In genomic region chr6:120924214-120924613, GRCh38 we compare ENCODE assay signal across 38 cellular contexts.
"Had no signal": no experiment of that assay in that cellular context is flagged by ENCODE, and none has a peak within 500 bp of the region (broad histone marks: within the 10 kb centered on the region; RNA-seq: fewer than 3 reads in every experiment).

No MANE protein-coding gene starts in this region.

- H3K4me1 ChIP-seq: adrenal gland, ascending aorta, body of pancreas, breast epithelium had no signal

- H3K9me3 ChIP-seq: adrenal gland, ascending aorta, body of pancreas had no signal

- H3K36me3 Mint-ChIP-seq: activated naive CD4-positive, alpha-beta T cell treated with anti-CD3 and anti-CD28 coated beads, Interleukin-2, amount 10 ng/mL, durations not matched to agents 7 days and 5 days; activated naive CD4-positive, alpha-beta T cell treated with anti-CD3 and anti-CD28 coated beads, Interleukin-2, amount 50 U/mL, for 24 hours; activated naive CD4-positive, alpha-beta T cell treated with anti-CD3 and anti-CD28 coated beads, Interleukin-2, amount 50 U/mL, for 72 hours; activated naive CD8-positive, alpha-beta T cell; activated naive CD8-positive, alpha-beta T cell treated with anti-CD3 and anti-CD28 coated beads for 36 hours; activated naive CD8-positive, alpha-beta T cell treated with anti-CD3 and anti-CD28 coated beads, Interleukin-2, amount 10 ng/mL, durations not matched to agents 7 days and 5 days; brain had no signal

- H3K4me3 Mint-ChIP-seq: activated naive CD4-positive, alpha-beta T cell treated with anti-CD3 and anti-CD28 coated beads for 36 hours; activated naive CD4-positive, alpha-beta T cell treated with anti-CD3 and anti-CD28 coated beads, Interleukin-2, amount 10 ng/mL, durations not matched to agents 7 days and 5 days; activated naive CD4-positive, alpha-beta T cell treated with anti-CD3 and anti-CD28 coated beads, Interleukin-2, amount 50 U/mL, for 24 hours; activated naive CD8-positive, alpha-beta T cell; activated naive CD8-positive, alpha-beta T cell treated with anti-CD3 and anti-CD28 coated beads for 36 hours; activated naive CD8-positive, alpha-beta T cell treated with anti-CD3 and anti-CD28 coated beads, Interleukin-2, amount 10 ng/mL, durations not matched to agents 7 days and 5 days; activated naive CD8-positive, alpha-beta T cell treated with anti-CD3 and anti-CD28 coated beads, Interleukin-2, amount 50 U/mL, for 24 hours; activated T-cell treated with anti-CD3 and anti-CD28 coated beads, Interleukin-2, amount 50 U/mL, for 24 hours; activated T-cell treated with anti-CD3 and anti-CD28 coated beads, Interleukin-2, amount 50 U/mL, for 4 hours; activated T-cell treated with anti-CD3 and anti-CD28 coated beads, Interleukin-2, amount 50 U/mL, for 72 hours; activated T-helper 1 cell treated with anti-CD3 and anti-CD28 coated beads, Interleukin-12 subunit alpha, Interleukin-12 subunit beta, Interleukin-2, Interleukin-4 antibody, amounts not matched to agents 30 ng/mL and 10 ng/mL and 1 ng/mL, durations not matched to agents 14 hours and 24 hours and 36 hours; activated T-helper 17 cell treated with anti-CD3 and anti-CD28 coated beads, Interleukin-2, amount 50 U/mL, for 72 hours; brain; central memory CD8-positive, alpha-beta T cell had no signal

- H3K4me3 ChIP-seq: adrenal gland, ascending aorta, body of pancreas, breast epithelium, cardiac muscle cell had no signal

- H3K4me1 Mint-ChIP-seq: activated naive CD4-positive, alpha-beta T cell treated with anti-CD3 and anti-CD28 coated beads, Interleukin-2, amount 10 ng/mL, durations not matched to agents 7 days and 5 days; activated naive CD4-positive, alpha-beta T cell treated with anti-CD3 and anti-CD28 coated beads, Interleukin-2, amount 50 U/mL, for 24 hours; activated naive CD8-positive, alpha-beta T cell treated with anti-CD3 and anti-CD28 coated beads for 36 hours; activated naive CD8-positive, alpha-beta T cell treated with anti-CD3 and anti-CD28 coated beads, Interleukin-2, amount 10 ng/mL, durations not matched to agents 7 days and 5 days; activated naive CD8-positive, alpha-beta T cell treated with anti-CD3 and anti-CD28 coated beads, Interleukin-2, amount 50 U/mL, for 24 hours; activated T-helper 17 cell treated with anti-CD3 and anti-CD28 coated beads, Interleukin-2, amount 50 U/mL, for 72 hours; brain; central memory CD8-positive, alpha-beta T cell had no signal

- ATAC-seq: activated naive CD4-positive, alpha-beta T cell treated with anti-CD3 and anti-CD28 coated beads, Interleukin-2, amount 50 U/mL, for 72 hours; activated naive CD8-positive, alpha-beta T cell treated with anti-CD3 and anti-CD28 coated beads, Interleukin-2, amount 50 U/mL, for 24 hours; activated T-cell treated with anti-CD3 and anti-CD28 coated beads, Interleukin-2, amount 50 U/mL, for 4 hours; activated T-cell treated with anti-CD3 and anti-CD28 coated beads, Interleukin-2, amount 50 U/mL, for 72 hours; activated T-helper 17 cell treated with anti-CD3 and anti-CD28 coated beads, Interleukin-2, amount 50 U/mL, for 72 hours; body of pancreas had no signal

- DNase-seq: activated effector memory CD4-positive, alpha-beta T cell treated with anti-CD3 and anti-CD28 coated beads, Interleukin-2, amount 50 U/mL, for 16 hours; activated effector memory CD4-positive, alpha-beta T cell treated with Interleukin-2 at 50 U/mL for 16 hours; activated gamma-delta T cell; activated gamma-delta T cell treated with Interleukin-2 at 50 U/mL for 16 hours; activated naive CD4-positive, alpha-beta T cell; activated naive CD4-positive, alpha-beta T cell treated with anti-CD3 and anti-CD28 coated beads for 36 hours; activated naive CD4-positive, alpha-beta T cell treated with anti-CD3 and anti-CD28 coated beads, Interleukin-2, amount 10 ng/mL, durations not matched to agents 7 days and 5 days; activated naive CD4-positive, alpha-beta T cell treated with anti-CD3 and anti-CD28 coated beads, Interleukin-2, amount 50 U/mL, for 16 hours; activated naive CD4-positive, alpha-beta T cell treated with Interleukin-2 at 50 U/mL for 16 hours; activated naive CD8-positive, alpha-beta T cell treated with anti-CD3 and anti-CD28 coated beads for 36 hours; activated naive CD8-positive, alpha-beta T cell treated with anti-CD3 and anti-CD28 coated beads, Interleukin-2, amount 10 ng/mL, durations not matched to agents 7 days and 5 days; activated naive CD8-positive, alpha-beta T cell treated with anti-CD3 and anti-CD28 coated beads, Interleukin-2, amount 50 U/mL, for 24 hours; activated T-cell treated with anti-CD3 and anti-CD28 coated beads, Interleukin-2, amount 50 U/mL, for 1 hour; activated T-cell treated with anti-CD3 and anti-CD28 coated beads, Interleukin-2, amount 50 U/mL, for 24 hours; activated T-cell treated with anti-CD3 and anti-CD28 coated beads, Interleukin-2, amount 50 U/mL, for 4 hours; activated T-cell treated with anti-CD3 and anti-CD28 coated beads, Interleukin-2, amount 50 U/mL, for 48 hours; activated T-cell treated with anti-CD3 and anti-CD28 coated beads, Interleukin-2, amount 50 U/mL, for 72 hours; adrenal gland; amniotic stem cell; amygdala; anterior cingulate cortex; aorta; body of pancreas; brain microvascular endothelial cell; caudate nucleus; central memory CD4-positive, alpha-beta T cell; cerebellar nuclear complex had no signal

- H3K27me3 ChIP-seq: adrenal gland, ascending aorta, body of pancreas, brain microvascular endothelial cell, breast epithelium, cardiac muscle cell had no signal

- H3K27ac Mint-ChIP-seq: activated naive CD4-positive, alpha-beta T cell treated with anti-CD3 and anti-CD28 coated beads for 36 hours; activated naive CD4-positive, alpha-beta T cell treated with anti-CD3 and anti-CD28 coated beads, Interleukin-2, amount 10 ng/mL, durations not matched to agents 7 days and 5 days; activated naive CD4-positive, alpha-beta T cell treated with anti-CD3 and anti-CD28 coated beads, Interleukin-2, amount 50 U/mL, for 24 hours; activated naive CD4-positive, alpha-beta T cell treated with anti-CD3 and anti-CD28 coated beads, Interleukin-2, amount 50 U/mL, for 72 hours; activated naive CD8-positive, alpha-beta T cell; activated naive CD8-positive, alpha-beta T cell treated with anti-CD3 and anti-CD28 coated beads for 36 hours; activated naive CD8-positive, alpha-beta T cell treated with anti-CD3 and anti-CD28 coated beads, Interleukin-2, amount 10 ng/mL, durations not matched to agents 7 days and 5 days; activated naive CD8-positive, alpha-beta T cell treated with anti-CD3 and anti-CD28 coated beads, Interleukin-2, amount 50 U/mL, for 24 hours; activated T-cell treated with anti-CD3 and anti-CD28 coated beads, Interleukin-2, amount 50 U/mL, for 24 hours; activated T-cell treated with anti-CD3 and anti-CD28 coated beads, Interleukin-2, amount 50 U/mL, for 72 hours; activated T-helper 1 cell treated with anti-CD3 and anti-CD28 coated beads, Interleukin-12 subunit alpha, Interleukin-12 subunit beta, Interleukin-2, Interleukin-4 antibody, amounts not matched to agents 30 ng/mL and 10 ng/mL and 1 ng/mL, durations not matched to agents 14 hours and 24 hours and 36 hours; activated T-helper 17 cell treated with anti-CD3 and anti-CD28 coated beads, Interleukin-2, amount 50 U/mL, for 72 hours; activated T-helper 2 cell treated with anti-CD3 and anti-CD28 coated beads, Interferon-gamma antibody, Interleukin-2, Interleukin-4, amounts not matched to agents 10 μg/mL and 5 μg/mL and 100 μg/mL, durations not matched to agents 14 hours and 24 hours and 36 hours; brain had no signal

- H3K36me3 ChIP-seq: adrenal gland, ascending aorta, brain microvascular endothelial cell, breast epithelium, cardiac muscle cell had no signal

- H3K9me3 Mint-ChIP-seq: activated naive CD4-positive, alpha-beta T cell treated with anti-CD3 and anti-CD28 coated beads, Interleukin-2, amount 50 U/mL, for 24 hours; activated naive CD8-positive, alpha-beta T cell treated with anti-CD3 and anti-CD28 coated beads for 36 hours; activated naive CD8-positive, alpha-beta T cell treated with anti-CD3 and anti-CD28 coated beads, Interleukin-2, amount 10 ng/mL, durations not matched to agents 7 days and 5 days; activated naive CD8-positive, alpha-beta T cell treated with anti-CD3 and anti-CD28 coated beads, Interleukin-2, amount 50 U/mL, for 24 hours; activated T-cell treated with anti-CD3 and anti-CD28 coated beads, Interleukin-2, amount 50 U/mL, for 24 hours; activated T-cell treated with anti-CD3 and anti-CD28 coated beads, Interleukin-2, amount 50 U/mL, for 4 hours; activated T-helper 1 cell treated with anti-CD3 and anti-CD28 coated beads, Interleukin-12 subunit alpha, Interleukin-12 subunit beta, Interleukin-2, Interleukin-4 antibody, amounts not matched to agents 30 ng/mL and 10 ng/mL and 1 ng/mL, durations not matched to agents 14 hours and 24 hours and 36 hours; activated T-helper 2 cell treated with anti-CD3 and anti-CD28 coated beads, Interferon-gamma antibody, Interleukin-2, Interleukin-4, amounts not matched to agents 10 μg/mL and 5 μg/mL and 100 μg/mL, durations not matched to agents 14 hours and 24 hours and 36 hours had no signal

- H3K27me3 Mint-ChIP-seq: activated naive CD4-positive, alpha-beta T cell treated with anti-CD3 and anti-CD28 coated beads, Interleukin-2, amount 10 ng/mL, durations not matched to agents 7 days and 5 days; activated naive CD4-positive, alpha-beta T cell treated with anti-CD3 and anti-CD28 coated beads, Interleukin-2, amount 50 U/mL, for 24 hours; activated naive CD8-positive, alpha-beta T cell; activated naive CD8-positive, alpha-beta T cell treated with anti-CD3 and anti-CD28 coated beads for 36 hours; activated naive CD8-positive, alpha-beta T cell treated with anti-CD3 and anti-CD28 coated beads, Interleukin-2, amount 10 ng/mL, durations not matched to agents 7 days and 5 days; activated naive CD8-positive, alpha-beta T cell treated with anti-CD3 and anti-CD28 coated beads, Interleukin-2, amount 50 U/mL, for 24 hours; activated T-cell treated with anti-CD3 and anti-CD28 coated beads, Interleukin-2, amount 50 U/mL, for 24 hours; activated T-helper 17 cell treated with anti-CD3 and anti-CD28 coated beads, Interleukin-2, amount 50 U/mL, for 72 hours; central memory CD8-positive, alpha-beta T cell had no signal

- H3K27ac ChIP-seq: adrenal gland, ascending aorta, body of pancreas, brain microvascular endothelial cell, breast epithelium, cardiac muscle cell had no signal
